ENCODE assay signal across 8 cellular contexts in genomic region chr2:235779444-235779896, GRCh38.
A peak's percentile ranks its signal among the peaks of the same experiment; 100 is the strongest.
DNase-seq lines count a peak whose midpoint lies in the region; TF ChIP-seq lines count a peak whose summit lies in the region.

No MANE protein-coding gene starts in this region.

- peaks cover 2% of the 10 kb centered on the region for H3K27me3 Mint-ChIP-seq in activated T-helper 1 cell treated with anti-CD3 and anti-CD28 coated beads, Interleukin-12 subunit alpha, Interleukin-12 subunit beta, Interleukin-2, Interleukin-4 antibody, amounts not matched to agents 30 ng/mL and 10 ng/mL and 1 ng/mL, durations not matched to agents 14 hours and 24 hours and 36 hours (ENCODE audit: insufficient read depth)

- peak; percentile 88 for TF ChIP-seq CTCF in OCI-LY7 (conservative IDR thresholded peaks at IDR 0.05; ENCODE audit: low read length)
- TF ChIP-seq CTCF in fibroblast of the aortic adventitia (IDR thresholded peaks at IDR 0.05; ENCODE audit: insufficient read depth, low read length): peak; percentile 93
- peak; percentile 58 to 70 (median 67) for TF ChIP-seq CTCF in tibial nerve (IDR thresholded peaks at IDR 0.05)

- H3K36me3 Mint-ChIP-seq in activated T-helper 1 cell treated with anti-CD3 and anti-CD28 coated beads, Interleukin-12 subunit alpha, Interleukin-12 subunit beta, Interleukin-2, Interleukin-4 antibody, amounts not matched to agents 30 ng/mL and 10 ng/mL and 1 ng/mL, durations not matched to agents 14 hours and 24 hours and 36 hours (ENCODE audit: low read depth): no peaks in the 10 kb centered on the region

- H3K4me3 Mint-ChIP-seq in activated T-helper 1 cell treated with anti-CD3 and anti-CD28 coated beads, Interleukin-12 subunit alpha, Interleukin-12 subunit beta, Interleukin-2, Interleukin-4 antibody, amounts not matched to agents 30 ng/mL and 10 ng/mL and 1 ng/mL, durations not matched to agents 14 hours and 24 hours and 36 hours: no peak overlapping the region

- POLR2A ChIA-PET in OCI-LY7 (lab: Charles Lee): no interaction called here

- TF ChIP-seq POLR2A in tibial nerve (IDR thresholded peaks at IDR 0.05): no peak

- intact Hi-C loops in OCI-LY7 (cut with micrococcal nuclease; ENCODE audit: unreplicated experiment): loop anchor here (1.0 kb wide), 1 partner anchor 402 kb away; no protein-coding TSS in a partner anchor
- intact Hi-C loops in activated T-helper 1 cell treated with anti-CD3 and anti-CD28 coated beads, Interleukin-12 subunit alpha, Interleukin-12 subunit beta, Interleukin-2, Interleukin-4 antibody, amounts not matched to agents 30 ng/mL and 10 ng/mL and 1 ng/mL, durations not matched to agents 14 hours and 24 hours and 36 hours (cut with micrococcal nuclease): loop anchor here (1.0 kb wide), 1 partner anchor 402 kb away; no protein-coding TSS in a partner anchor

- H3K27ac ChIP-seq in OCI-LY7 (ENCODE audit: low read depth, low read length, poor library complexity, severe bottlenecking) (no peak overlapping the region), tibial nerve (no peak overlapping the region)

- no peak overlapping the region for H2AFZ ChIP-seq in OCI-LY7 (ENCODE audit: low read length)

- WGBS in tibial nerve, 2 donors: 40 to 41% methylated on average over 8 of the region's 8 CpGs

- CTCF ChIA-PET in OCI-LY7 (lab: Charles Lee; ENCODE audit: unreplicated experiment): no interaction called here

- no peaks in the 10 kb centered on the region for H3K27me3 ChIP-seq in tibial nerve

- H3K27ac Mint-ChIP-seq in activated T-helper 1 cell treated with anti-CD3 and anti-CD28 coated beads, Interleukin-12 subunit alpha, Interleukin-12 subunit beta, Interleukin-2, Interleukin-4 antibody, amounts not matched to agents 30 ng/mL and 10 ng/mL and 1 ng/mL, durations not matched to agents 14 hours and 24 hours and 36 hours: no peak overlapping the region

- no peaks in the 10 kb centered on the region for H3K36me3 ChIP-seq in OCI-LY7 (ENCODE audit: insufficient read depth, low read length)
- H3K36me3 ChIP-seq in tibial nerve: peaks cover 0 to 21% (median 0%) of the 10 kb centered on the region in 3 donors

- no peak for TF ChIP-seq EP300 in tibial nerve (IDR thresholded peaks at IDR 0.05)

- H3K4me1 ChIP-seq in OCI-LY7 (ENCODE audit: insufficient read depth, low read length, poor library complexity, severe bottlenecking) (no peaks in the 10 kb centered on the region), tibial nerve (no peaks in the 10 kb centered on the region)

- H3K4me1 Mint-ChIP-seq in activated T-helper 1 cell treated with anti-CD3 and anti-CD28 coated beads, Interleukin-12 subunit alpha, Interleukin-12 subunit beta, Interleukin-2, Interleukin-4 antibody, amounts not matched to agents 30 ng/mL and 10 ng/mL and 1 ng/mL, durations not matched to agents 14 hours and 24 hours and 36 hours (ENCODE audit: low read depth): no peaks in the 10 kb centered on the region

- H3K4me3 ChIP-seq in OCI-LY7 (ENCODE audit: low read depth, low read length, poor library complexity, severe bottlenecking): no peak overlapping the region
- no peak overlapping the region for H3K4me3 ChIP-seq in fibroblast of the aortic adventitia (ENCODE audit: low read depth, low read length)
- no peak overlapping the region for H3K4me3 ChIP-seq in tibial nerve

- H3K9me2 ChIP-seq in OCI-LY7 (ENCODE audit: insufficient read depth, low read length): no peaks in the 10 kb centered on the region

- H3K9me3 ChIP-seq in OCI-LY7 (ENCODE audit: low read length): no peaks in the 10 kb centered on the region
- no peaks in the 10 kb centered on the region for H3K9me3 ChIP-seq in tibial nerve

- peak; percentile 58 for DNase-seq in NK-92 treated with Interleukin-12 subunit alpha and Interleukin-12 subunit beta, amount 100 ng/mL, for 24 hours (lab: John Stamatoyannopoulos, UW)
- DNase-seq in NK-92 (lab: John Stamatoyannopoulos, UW; ENCODE audit: unreplicated experiment) (no peak), HPDE6-E6E7 (ENCODE audit: extremely low spot score) (peak; percentile 82), OCI-LY7 (ENCODE audit: low spot score) (peak; percentile 56), fibroblast of the aortic adventitia (ENCODE audit: low read depth) (peak; percentile 65), nucleus accumbens (lab: John Stamatoyannopoulos, UW) (peak in 44 of 56 donors; percentile 12 to 86 (median 41)), tibial nerve (ENCODE audit: low spot score in 2 of 2) (peak; percentile 53 to 75)
- peak; percentile 35 for DNase-seq in activated T-helper 1 cell treated with anti-CD3 and anti-CD28 coated beads, Interleukin-12 subunit alpha, Interleukin-12 subunit beta, Interleukin-2, Interleukin-4 antibody, amounts not matched to agents 30 ng/mL and 10 ng/mL and 1 ng/mL, durations not matched to agents 14 hours and 24 hours and 36 hours (ENCODE audit: low spot score)

- H3K4me2 ChIP-seq in OCI-LY7 (ENCODE audit: low read length): no peak overlapping the region

- no peaks in the 10 kb centered on the region for H3K79me2 ChIP-seq in OCI-LY7 (ENCODE audit: insufficient read depth, low read depth, low read length)

- H3K9me3 Mint-ChIP-seq in activated T-helper 1 cell treated with anti-CD3 and anti-CD28 coated beads, Interleukin-12 subunit alpha, Interleukin-12 subunit beta, Interleukin-2, Interleukin-4 antibody, amounts not matched to agents 30 ng/mL and 10 ng/mL and 1 ng/mL, durations not matched to agents 14 hours and 24 hours and 36 hours: no peaks in the 10 kb centered on the region

- no TSS peak for BruUV-seq in OCI-LY7 (replicated peaks; lab: Mats Ljungman, UMichigan)

- no peaks in the 10 kb centered on the region for H4K20me1 ChIP-seq in OCI-LY7 (ENCODE audit: insufficient read depth, low read length)
